Comparison of ENCODE assay signal across 17 cellular contexts in genomic region chr4:24799544-24800272, GRCh38. TPM values are rescaled to one million over a fixed set of nuclear protein-coding genes. Genes with fewer than 3 reads are reported as not detected.
DNase-seq lines count a peak whose midpoint lies in the region; ATAC-seq, FAIRE-seq and TF ChIP-seq lines count a peak whose summit lies in the region.
"Had no signal": no experiment of that assay in that cellular context is flagged by ENCODE, and none has a peak within 500 bp of the region (broad histone marks: within the 10 kb centered on the region; RNA-seq: fewer than 3 reads in every experiment).

No MANE protein-coding gene starts in this region.

- H3K27ac ChIP-seq in BLaER1 (peak overlapping the region; percentile 62), astrocyte (ENCODE audit: low read depth, low read length) (no peak overlapping the region), right atrium auricular region (no peak overlapping the region), ovary (no peak overlapping the region)

- H3K27me3 ChIP-seq in BLaER1 (no peaks in the 10 kb centered on the region), astrocyte (ENCODE audit: insufficient read depth, low read length) (peaks cover 29% of the 10 kb centered on the region), right atrium auricular region (no peaks in the 10 kb centered on the region), ovary (no peaks in the 10 kb centered on the region)

- WGBS in ovary, 3 donors = 21 to 41% (median 27%) methylated on average over 63 to 102 of the region's 102 CpGs

- H2AFZ ChIP-seq in astrocyte (ENCODE audit: low read depth, low read length) = peak overlapping the region; percentile 78

- no peaks in the 10 kb centered on the region for H4K20me1 ChIP-seq in BLaER1
- no peaks in the 10 kb centered on the region for H4K20me1 ChIP-seq in astrocyte (ENCODE audit: insufficient read depth, low read length)

- peaks cover 3% of the 10 kb centered on the region for H3K36me3 Mint-ChIP-seq in astrocyte (ENCODE audit: low read depth, unreplicated experiment)
- H3K36me3 Mint-ChIP-seq: activated naive CD8-positive, alpha-beta T cell treated with anti-CD3 and anti-CD28 coated beads, Interleukin-2, amount 10 ng/mL, durations not matched to agents 7 days and 5 days; IgD-negative memory B cell; type B pancreatic cell had no signal

- peaks cover 42% of the 10 kb centered on the region for H3K27me3 Mint-ChIP-seq in astrocyte (ENCODE audit: low read depth, unreplicated experiment)

- intact Hi-C loops in ovary (cut with DNase I) = loop anchor here in 2 of 4 donors (10.0 kb wide), 1 partner anchor 215 kb away; the partner anchor contains the start of gene DHX15 (in 2 of the 2)

- H3K4me1 Mint-ChIP-seq in astrocyte (ENCODE audit: low read depth, unreplicated experiment) = peaks cover 9% of the 10 kb centered on the region
- H3K4me1 Mint-ChIP-seq: activated naive CD8-positive, alpha-beta T cell treated with anti-CD3 and anti-CD28 coated beads, Interleukin-2, amount 10 ng/mL, durations not matched to agents 7 days and 5 days had no signal

- no peak for ATAC-seq in HG02938 (IDR thresholded peaks at IDR 0.05; ENCODE audit: unreplicated experiment)
- ATAC-seq: left colon had no signal

- FAIRE-seq in astrocyte (lab: Jason Lieb, UNC) = no peak
- FAIRE-seq: D721Med had no signal

- TF ChIP-seq POLR2A in ovary (IDR thresholded peaks at IDR 0.05) = no peak

- H3K79me2 ChIP-seq in astrocyte (ENCODE audit: insufficient read depth, low read length) = no peaks in the 10 kb centered on the region

- no peak overlapping the region for H3K27ac Mint-ChIP-seq in astrocyte (ENCODE audit: unreplicated experiment)
- H3K27ac Mint-ChIP-seq: IgD-negative memory B cell, type B pancreatic cell had no signal

- no peak overlapping the region for H3K4me3 Mint-ChIP-seq in astrocyte (ENCODE audit: unreplicated experiment)
- H3K4me3 Mint-ChIP-seq: activated naive CD8-positive, alpha-beta T cell treated with anti-CD3 and anti-CD28 coated beads, Interleukin-2, amount 10 ng/mL, durations not matched to agents 7 days and 5 days had no signal

- H3K36me3 ChIP-seq in BLaER1 = no peaks in the 10 kb centered on the region; the same call in 1 of the 2 replicates
- H3K36me3 ChIP-seq in astrocyte (ENCODE audit: insufficient read depth, low read length) = no peaks in the 10 kb centered on the region
- H3K36me3 ChIP-seq in right atrium auricular region = no peaks in the 10 kb centered on the region
- no peaks in the 10 kb centered on the region for H3K36me3 ChIP-seq in ovary

- H3K4me2 ChIP-seq in BLaER1 = peak overlapping the region; percentile 74
- peak overlapping the region; percentile 81 for H3K4me2 ChIP-seq in astrocyte (ENCODE audit: low read length)

- TF ChIP-seq EP300 in ovary (IDR thresholded peaks at IDR 0.05) = no peak

- H3K9me3 Mint-ChIP-seq in astrocyte (ENCODE audit: unreplicated experiment) = peaks cover 6% of the 10 kb centered on the region
- H3K9me3 Mint-ChIP-seq: activated naive CD8-positive, alpha-beta T cell treated with anti-CD3 and anti-CD28 coated beads, Interleukin-2, amount 10 ng/mL, durations not matched to agents 7 days and 5 days; type B pancreatic cell had no signal

- H3K9ac ChIP-seq in BLaER1 (0 out of 2 replicates have a peak overlapping the region, but pooled peaks have one; percentile 27), astrocyte (ENCODE audit: low read length) (no peak overlapping the region)

- no peak for DNase-seq in astrocyte (ENCODE audit: low read depth)
- peak; percentile 56 for DNase-seq in right atrium auricular region (ENCODE audit: low spot score)
- peak in 4 of 5 donors; percentile 21 to 57 (median 32) for DNase-seq in ovary
- no peak for DNase-seq in NCI-H345 treated with DMSO at 0.1 percent for 48 hours (lab: John Stamatoyannopoulos, UW; ENCODE audit: unreplicated experiment)
- DNase-seq in islet precursor cell = no peak
- DNase-seq in inferior parietal cortex (ENCODE audit: extremely low spot score) = no peak
- DNase-seq: activated naive CD8-positive, alpha-beta T cell treated with anti-CD3 and anti-CD28 coated beads, Interleukin-2, amount 10 ng/mL, durations not matched to agents 7 days and 5 days; cortex of kidney; left colon; NCI-H1092 treated with DMSO at 0.1 percent for 48 hours; NCI-H2227 treated with DMSO at 0.1 percent for 48 hours; OCI-M1 had no signal

- TF ChIP-seq CTCF in astrocyte (IDR thresholded peaks at IDR 0.05; ENCODE audit: insufficient read depth, low read depth, low read length) (no peak), right atrium auricular region (IDR thresholded peaks at IDR 0.05) (no peak), ovary (IDR thresholded peaks at IDR 0.05) (no peak)

- H3K4me3 ChIP-seq in BLaER1 (no peak overlapping the region), astrocyte (ENCODE audit: insufficient read depth, low read depth, low read length) (no peak overlapping the region), right atrium auricular region (peak overlapping the region in 1 of 2 donors; percentile 41), ovary (peak overlapping the region; percentile 28)

- H3K9me3 ChIP-seq in BLaER1 (peaks cover 11% of the 10 kb centered on the region), astrocyte (ENCODE audit: insufficient read depth, low read depth, low read length) (no peaks in the 10 kb centered on the region), right atrium auricular region (no peaks in the 10 kb centered on the region), ovary (no peaks in the 10 kb centered on the region)

- H3K4me1 ChIP-seq in BLaER1 (peaks cover 48% of the 10 kb centered on the region), astrocyte (ENCODE audit: insufficient read depth, low read length) (peaks cover 21% of the 10 kb centered on the region), right atrium auricular region (peaks cover 0 to 42% of the 10 kb centered on the region in 2 donors), ovary (ENCODE audit: insufficient read depth) (peaks cover 12% of the 10 kb centered on the region)

RNA-seq across cellular contexts. Expression of gene SOD3, which starts 4.3 kb away (rescaled TPM):
- total RNA-seq in astrocyte (8.6 and 12.0 TPM in 2 replicates), right atrium auricular region (100 to 1,000 TPM in 1 of 2 donors, 10 to 100 TPM in 1; 94.9 to 300 TPM), ovary (10 to 100 TPM; 15.3 to 92.3 (median 33.0) TPM)
- 10 to 100 TPM; 16.3 to 36.6 TPM for polyA plus RNA-seq in ovary
- total RNA-seq: activated naive CD8-positive, alpha-beta T cell treated with anti-CD3 and anti-CD28 coated beads, Interleukin-2, amount 10 ng/mL, durations not matched to agents 7 days and 5 days had no signal
- polyA plus RNA-seq: IgD-negative memory B cell had no signal

Comparison
In these comparisons a context has a peak if more than half of its experiments do, and no peak if none do; other contexts are left out.
1. DNase-seq: peak in right atrium auricular region (single experiment) and ovary (4 of 5); none in astrocyte (single experiment), NCI-H345 treated with DMSO at 0.1 percent for 48 hours (single experiment), islet precursor cell (single experiment) and inferior parietal cortex (single experiment).